Comparison of ENCODE assay signal across 27 cellular contexts in genomic region chr3:35849496-35849895, GRCh38.
"Had no signal": no experiment of that assay in that cellular context is flagged by ENCODE, and none has a peak within 500 bp of the region (broad histone marks: within the 10 kb centered on the region; RNA-seq: fewer than 3 reads in every experiment).

No MANE protein-coding gene starts in this region.

- H3K27me3 Mint-ChIP-seq: activated CD4-positive, alpha-beta memory T cell treated with anti-CD3 and anti-CD28 coated beads for 36 hours; activated CD4-positive, alpha-beta T cell treated with anti-CD3 and anti-CD28 coated beads for 36 hours; activated CD4-positive, alpha-beta T cell treated with anti-CD3 and anti-CD28 coated beads, Interleukin-2, amount 10 ng/mL, durations not matched to agents 24 days and 14 days; activated CD8-positive, alpha-beta memory T cell treated with anti-CD3 and anti-CD28 coated beads, Interleukin-2, amount 10 ng/mL, durations not matched to agents 7 days and 5 days; activated naive CD4-positive, alpha-beta T cell treated with anti-CD3 and anti-CD28 coated beads, Interleukin-2, amount 50 U/mL, for 24 hours had no signal

- H3K4me1 ChIP-seq: body of pancreas had no signal

- ATAC-seq: activated CD4-positive, alpha-beta T cell treated with anti-CD3 and anti-CD28 coated beads for 36 hours; activated CD8-positive, alpha-beta memory T cell treated with anti-CD3 and anti-CD28 coated beads, Interleukin-2, amount 10 ng/mL, durations not matched to agents 7 days and 5 days; activated CD8-positive, alpha-beta T cell treated with anti-CD3 and anti-CD28 coated beads, Interleukin-2, amount 10 ng/mL, durations not matched to agents 7 days and 5 days; body of pancreas; esophagus mucosa had no signal

- DNase-seq: activated CD4-positive, alpha-beta memory T cell treated with anti-CD3 and anti-CD28 coated beads for 36 hours; activated CD4-positive, alpha-beta T cell treated with anti-CD3 and anti-CD28 coated beads for 36 hours; activated CD4-positive, alpha-beta T cell treated with anti-CD3 and anti-CD28 coated beads, Interleukin-2, amount 10 ng/mL, durations not matched to agents 24 days and 14 days; activated CD4-positive, CD25-positive, alpha-beta regulatory T cell; activated CD4-positive, CD25-positive, alpha-beta regulatory T cell treated with anti-CD3 and anti-CD28 coated beads, Interleukin-2, amount 50 U/mL, for 72 hours; activated CD8-positive, alpha-beta memory T cell treated with anti-CD3 and anti-CD28 coated beads, Interleukin-2, amount 10 ng/mL, durations not matched to agents 7 days and 5 days; activated CD8-positive, alpha-beta memory T cell treated with anti-CD3 and anti-CD28 coated beads, Interleukin-2, amount 50 U/mL, for 4 hours; activated CD8-positive, alpha-beta T cell treated with anti-CD3 and anti-CD28 coated beads, Interleukin-2, amount 10 ng/mL, durations not matched to agents 7 days and 5 days; activated effector memory CD4-positive, alpha-beta T cell treated with anti-CD3 and anti-CD28 coated beads, Interleukin-2, amount 50 U/mL, for 16 hours; activated naive CD4-positive, alpha-beta T cell treated with anti-CD3 and anti-CD28 coated beads for 36 hours; activated naive CD8-positive, alpha-beta T cell treated with anti-CD3 and anti-CD28 coated beads, Interleukin-2, amount 10 ng/mL, durations not matched to agents 7 days and 5 days; activated T-cell treated with anti-CD3 and anti-CD28 coated beads, Interleukin-2, amount 50 U/mL, for 1 hour; activated T-cell treated with anti-CD3 and anti-CD28 coated beads, Interleukin-2, amount 50 U/mL, for 48 hours; amniotic stem cell; anterior cingulate cortex; body of pancreas; caudate nucleus; cortex of kidney; effector CD8-positive, alpha-beta T cell; endodermal cell; foreskin fibroblast; head of caudate nucleus; T-helper 2 cell had no signal

- H3K9me3 ChIP-seq: body of pancreas had no signal

- H3K4me3 ChIP-seq: body of pancreas had no signal

- H3K36me3 Mint-ChIP-seq: activated CD4-positive, alpha-beta memory T cell treated with anti-CD3 and anti-CD28 coated beads for 36 hours; activated CD8-positive, alpha-beta memory T cell treated with anti-CD3 and anti-CD28 coated beads, Interleukin-2, amount 10 ng/mL, durations not matched to agents 7 days and 5 days; activated naive CD4-positive, alpha-beta T cell treated with anti-CD3 and anti-CD28 coated beads, Interleukin-2, amount 50 U/mL, for 24 hours; activated naive CD8-positive, alpha-beta T cell treated with anti-CD3 and anti-CD28 coated beads, Interleukin-2, amount 10 ng/mL, durations not matched to agents 7 days and 5 days had no signal

- H3K4me3 Mint-ChIP-seq: activated CD4-positive, alpha-beta memory T cell treated with anti-CD3 and anti-CD28 coated beads for 36 hours; activated CD4-positive, alpha-beta T cell treated with anti-CD3 and anti-CD28 coated beads for 36 hours; activated CD4-positive, alpha-beta T cell treated with anti-CD3 and anti-CD28 coated beads, Interleukin-2, amount 10 ng/mL, durations not matched to agents 24 days and 14 days; activated CD8-positive, alpha-beta memory T cell treated with anti-CD3 and anti-CD28 coated beads, Interleukin-2, amount 10 ng/mL, durations not matched to agents 7 days and 5 days; activated CD8-positive, alpha-beta T cell treated with anti-CD3 and anti-CD28 coated beads, Interleukin-2, amount 10 ng/mL, durations not matched to agents 7 days and 5 days; activated naive CD4-positive, alpha-beta T cell treated with anti-CD3 and anti-CD28 coated beads for 36 hours; activated naive CD4-positive, alpha-beta T cell treated with anti-CD3 and anti-CD28 coated beads, Interleukin-2, amount 50 U/mL, for 24 hours; activated naive CD8-positive, alpha-beta T cell treated with anti-CD3 and anti-CD28 coated beads, Interleukin-2, amount 10 ng/mL, durations not matched to agents 7 days and 5 days; activated T-helper 1 cell treated with anti-CD3 and anti-CD28 coated beads, Interleukin-12 subunit alpha, Interleukin-12 subunit beta, Interleukin-2, Interleukin-4 antibody, amounts not matched to agents 30 ng/mL and 10 ng/mL and 1 ng/mL, durations not matched to agents 14 hours and 24 hours and 36 hours; endodermal cell had no signal

- H3K27me3 ChIP-seq: body of pancreas had no signal

- H3K27ac Mint-ChIP-seq: activated CD4-positive, alpha-beta memory T cell treated with anti-CD3 and anti-CD28 coated beads for 36 hours; activated CD4-positive, alpha-beta T cell treated with anti-CD3 and anti-CD28 coated beads for 36 hours; activated CD4-positive, alpha-beta T cell treated with anti-CD3 and anti-CD28 coated beads, Interleukin-2, amount 10 ng/mL, durations not matched to agents 24 days and 14 days; activated CD8-positive, alpha-beta memory T cell treated with anti-CD3 and anti-CD28 coated beads, Interleukin-2, amount 10 ng/mL, durations not matched to agents 7 days and 5 days; activated CD8-positive, alpha-beta T cell treated with anti-CD3 and anti-CD28 coated beads, Interleukin-2, amount 10 ng/mL, durations not matched to agents 7 days and 5 days; activated naive CD4-positive, alpha-beta T cell treated with anti-CD3 and anti-CD28 coated beads for 36 hours; activated naive CD4-positive, alpha-beta T cell treated with anti-CD3 and anti-CD28 coated beads, Interleukin-2, amount 50 U/mL, for 24 hours; activated naive CD8-positive, alpha-beta T cell treated with anti-CD3 and anti-CD28 coated beads, Interleukin-2, amount 10 ng/mL, durations not matched to agents 7 days and 5 days; activated T-helper 1 cell treated with anti-CD3 and anti-CD28 coated beads, Interleukin-12 subunit alpha, Interleukin-12 subunit beta, Interleukin-2, Interleukin-4 antibody, amounts not matched to agents 30 ng/mL and 10 ng/mL and 1 ng/mL, durations not matched to agents 14 hours and 24 hours and 36 hours; activated T-helper 2 cell treated with anti-CD3 and anti-CD28 coated beads, Interferon-gamma antibody, Interleukin-2, Interleukin-4, amounts not matched to agents 10 μg/mL and 5 μg/mL and 100 μg/mL, durations not matched to agents 14 hours and 24 hours and 36 hours; endodermal cell had no signal

- H3K27ac ChIP-seq: body of pancreas had no signal

- H3K9me3 Mint-ChIP-seq: activated CD4-positive, alpha-beta memory T cell treated with anti-CD3 and anti-CD28 coated beads for 36 hours; activated CD4-positive, alpha-beta T cell treated with anti-CD3 and anti-CD28 coated beads, Interleukin-2, amount 10 ng/mL, durations not matched to agents 24 days and 14 days; activated naive CD4-positive, alpha-beta T cell treated with anti-CD3 and anti-CD28 coated beads, Interleukin-2, amount 50 U/mL, for 24 hours; activated naive CD8-positive, alpha-beta T cell treated with anti-CD3 and anti-CD28 coated beads, Interleukin-2, amount 10 ng/mL, durations not matched to agents 7 days and 5 days; activated T-helper 1 cell treated with anti-CD3 and anti-CD28 coated beads, Interleukin-12 subunit alpha, Interleukin-12 subunit beta, Interleukin-2, Interleukin-4 antibody, amounts not matched to agents 30 ng/mL and 10 ng/mL and 1 ng/mL, durations not matched to agents 14 hours and 24 hours and 36 hours; activated T-helper 2 cell treated with anti-CD3 and anti-CD28 coated beads, Interferon-gamma antibody, Interleukin-2, Interleukin-4, amounts not matched to agents 10 μg/mL and 5 μg/mL and 100 μg/mL, durations not matched to agents 14 hours and 24 hours and 36 hours; endodermal cell had no signal

- H3K4me1 Mint-ChIP-seq: activated CD4-positive, alpha-beta T cell treated with anti-CD3 and anti-CD28 coated beads for 36 hours; activated CD4-positive, alpha-beta T cell treated with anti-CD3 and anti-CD28 coated beads, Interleukin-2, amount 10 ng/mL, durations not matched to agents 24 days and 14 days; activated CD8-positive, alpha-beta memory T cell treated with anti-CD3 and anti-CD28 coated beads, Interleukin-2, amount 10 ng/mL, durations not matched to agents 7 days and 5 days; activated naive CD4-positive, alpha-beta T cell treated with anti-CD3 and anti-CD28 coated beads, Interleukin-2, amount 50 U/mL, for 24 hours; activated naive CD8-positive, alpha-beta T cell treated with anti-CD3 and anti-CD28 coated beads, Interleukin-2, amount 10 ng/mL, durations not matched to agents 7 days and 5 days; endodermal cell had no signal
